Comparison of ENCODE assay signal across 1 cellular context in the genomic region with DNA sequence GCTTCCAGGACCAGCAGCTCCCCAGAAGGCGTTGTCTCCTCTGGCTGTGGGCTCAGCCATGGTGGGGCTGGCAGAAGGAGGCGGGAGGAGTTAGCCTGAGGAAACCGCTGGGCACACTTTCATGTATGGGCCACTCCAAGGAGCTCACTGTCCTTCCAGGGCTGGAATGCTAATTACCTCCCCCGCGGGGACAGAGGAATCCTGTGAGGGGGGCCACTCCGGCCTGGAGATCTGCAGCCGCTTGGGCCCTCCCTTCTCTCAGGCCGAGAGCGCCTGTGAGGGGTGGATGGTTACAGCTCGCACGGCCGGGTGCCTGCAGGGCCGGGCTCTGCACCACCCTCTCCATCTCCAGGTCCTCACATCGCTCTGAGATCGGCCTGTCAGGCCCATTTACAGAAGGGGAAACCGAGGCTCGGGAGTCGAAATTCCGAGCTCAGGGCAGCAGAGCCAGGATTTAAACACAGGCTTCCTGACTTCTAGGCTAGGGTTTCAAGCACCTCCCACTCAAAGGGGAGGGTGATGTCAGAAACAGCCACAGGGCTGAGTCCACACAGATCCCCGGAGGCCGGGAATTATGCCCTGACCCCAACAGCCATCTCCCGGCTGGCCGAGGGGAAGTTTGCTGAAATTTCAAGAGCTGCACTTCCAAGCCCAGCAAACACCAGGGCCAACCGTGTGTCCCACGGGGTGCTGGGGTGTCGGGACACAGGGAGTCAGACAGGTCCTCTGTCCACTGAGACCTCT.
TF ChIP-seq lines count a peak whose summit lies in the region.

No MANE protein-coding gene starts in this region.

TF ChIP-seq in SK-N-SH, 30 proteins besides CTCF, POLR2A, EP300 and RAD21 (continued from another document):
- TF ChIP-seq, protein P1, sequence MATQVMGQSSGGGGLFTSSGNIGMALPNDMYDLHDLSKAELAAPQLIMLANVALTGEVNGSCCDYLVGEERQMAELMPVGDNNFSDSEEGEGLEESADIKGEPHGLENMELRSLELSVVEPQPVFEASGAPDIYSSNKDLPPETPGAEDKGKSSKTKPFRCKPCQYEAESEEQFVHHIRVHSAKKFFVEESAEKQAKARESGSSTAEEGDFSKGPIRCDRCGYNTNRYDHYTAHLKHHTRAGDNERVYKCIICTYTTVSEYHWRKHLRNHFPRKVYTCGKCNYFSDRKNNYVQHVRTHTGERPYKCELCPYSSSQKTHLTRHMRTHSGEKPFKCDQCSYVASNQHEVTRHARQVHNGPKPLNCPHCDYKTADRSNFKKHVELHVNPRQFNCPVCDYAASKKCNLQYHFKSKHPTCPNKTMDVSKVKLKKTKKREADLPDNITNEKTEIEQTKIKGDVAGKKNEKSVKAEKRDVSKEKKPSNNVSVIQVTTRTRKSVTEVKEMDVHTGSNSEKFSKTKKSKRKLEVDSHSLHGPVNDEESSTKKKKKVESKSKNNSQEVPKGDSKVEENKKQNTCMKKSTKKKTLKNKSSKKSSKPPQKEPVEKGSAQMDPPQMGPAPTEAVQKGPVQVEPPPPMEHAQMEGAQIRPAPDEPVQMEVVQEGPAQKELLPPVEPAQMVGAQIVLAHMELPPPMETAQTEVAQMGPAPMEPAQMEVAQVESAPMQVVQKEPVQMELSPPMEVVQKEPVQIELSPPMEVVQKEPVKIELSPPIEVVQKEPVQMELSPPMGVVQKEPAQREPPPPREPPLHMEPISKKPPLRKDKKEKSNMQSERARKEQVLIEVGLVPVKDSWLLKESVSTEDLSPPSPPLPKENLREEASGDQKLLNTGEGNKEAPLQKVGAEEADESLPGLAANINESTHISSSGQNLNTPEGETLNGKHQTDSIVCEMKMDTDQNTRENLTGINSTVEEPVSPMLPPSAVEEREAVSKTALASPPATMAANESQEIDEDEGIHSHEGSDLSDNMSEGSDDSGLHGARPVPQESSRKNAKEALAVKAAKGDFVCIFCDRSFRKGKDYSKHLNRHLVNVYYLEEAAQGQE (IDR thresholded peaks at IDR 0.05; ENCODE audit: low read depth, low read length) = no peak
- TF ChIP-seq, protein P2, sequence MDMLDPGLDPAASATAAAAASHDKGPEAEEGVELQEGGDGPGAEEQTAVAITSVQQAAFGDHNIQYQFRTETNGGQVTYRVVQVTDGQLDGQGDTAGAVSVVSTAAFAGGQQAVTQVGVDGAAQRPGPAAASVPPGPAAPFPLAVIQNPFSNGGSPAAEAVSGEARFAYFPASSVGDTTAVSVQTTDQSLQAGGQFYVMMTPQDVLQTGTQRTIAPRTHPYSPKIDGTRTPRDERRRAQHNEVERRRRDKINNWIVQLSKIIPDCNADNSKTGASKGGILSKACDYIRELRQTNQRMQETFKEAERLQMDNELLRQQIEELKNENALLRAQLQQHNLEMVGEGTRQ (IDR thresholded peaks at IDR 0.05; ENCODE audit: borderline replicate concordance, low read depth, low read length) = no peak
- no peak for TF ChIP-seq POLR2AphosphoS5 (IDR thresholded peaks at IDR 0.05; ENCODE audit: low read depth, low read length)
- no peak for TF ChIP-seq TEAD4 (IDR thresholded peaks at IDR 0.05; ENCODE audit: borderline replicate concordance, insufficient read depth)
- no peak for TF ChIP-seq FOXJ3 (CRISPR knock-in tag; IDR thresholded peaks at IDR 0.05)
- no peak for TF ChIP-seq RXRA (IDR thresholded peaks at IDR 0.05; ENCODE audit: borderline replicate concordance, low read depth)
- TF ChIP-seq ELF1 (IDR thresholded peaks at IDR 0.05) = no peak
- no peak for TF ChIP-seq RCOR1 (IDR thresholded peaks at IDR 0.05; ENCODE audit: low read length)
- TF ChIP-seq SMC3 (IDR thresholded peaks at IDR 0.05; ENCODE audit: low read depth, low read length) = no peak
- TF ChIP-seq, protein P3, sequence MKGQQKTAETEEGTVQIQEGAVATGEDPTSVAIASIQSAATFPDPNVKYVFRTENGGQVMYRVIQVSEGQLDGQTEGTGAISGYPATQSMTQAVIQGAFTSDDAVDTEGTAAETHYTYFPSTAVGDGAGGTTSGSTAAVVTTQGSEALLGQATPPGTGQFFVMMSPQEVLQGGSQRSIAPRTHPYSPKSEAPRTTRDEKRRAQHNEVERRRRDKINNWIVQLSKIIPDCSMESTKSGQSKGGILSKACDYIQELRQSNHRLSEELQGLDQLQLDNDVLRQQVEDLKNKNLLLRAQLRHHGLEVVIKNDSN (IDR thresholded peaks at IDR 0.05; ENCODE audit: borderline replicate concordance, low read depth) = no peak
